ENCODE assay signal across 8 cellular contexts in genomic region chr5:157670662-157671591, GRCh38. TPM values are rescaled to one million over a fixed set of nuclear protein-coding genes. Genes with fewer than 3 reads are reported as not detected.
DNase-seq lines count a peak whose midpoint lies in the region; ATAC-seq and TF ChIP-seq lines count a peak whose summit lies in the region.

Gene C5orf52, plus strand, starts transcription at chr5:157671533. Its CDS starts 82 bp downstream, at chr5:157671615.

- TF ChIP-seq CTCF in GM13976 (IDR thresholded peaks at IDR 0.05; ENCODE audit: borderline replicate concordance, control extremely low read depth, extremely low read depth, insufficient read depth, missing control alignments) (no peak), neural crest cell (conservative IDR thresholded peaks at IDR 0.05) (no peak)

- peak within 1 kb of the TSS; percentile 61 for H3K27ac Mint-ChIP-seq in activated CD8-positive, alpha-beta memory T cell treated with anti-CD3 and anti-CD28 coated beads, Interleukin-2, amount 10 ng/mL, durations not matched to agents 7 days and 5 days
- peak within 1 kb of the TSS; percentile 19 for H3K27ac Mint-ChIP-seq in neural crest cell (ENCODE audit: unreplicated experiment)

- CTCF ChIA-PET in activated CD8-positive, alpha-beta memory T cell treated with anti-CD3 and anti-CD28 coated beads, Interleukin-2, amount 10 ng/mL, durations not matched to agents 7 days and 5 days (lab: Charles Lee): interaction anchor here (0.8 to 4.6 kb wide), 3 partner anchors 9 to 72 kb away, joined by 3 to 56 read pairs (median 3); partner anchors contain the start of gene LSM11

- no peaks in the 10 kb centered on the region for H3K9me3 Mint-ChIP-seq in activated CD8-positive, alpha-beta memory T cell treated with anti-CD3 and anti-CD28 coated beads, Interleukin-2, amount 10 ng/mL, durations not matched to agents 7 days and 5 days (ENCODE audit: low read depth)
- H3K9me3 Mint-ChIP-seq in neural crest cell: peaks cover 7% of the 10 kb centered on the region

- peak; percentile 64 for ATAC-seq in activated CD8-positive, alpha-beta memory T cell treated with anti-CD3 and anti-CD28 coated beads, Interleukin-2, amount 10 ng/mL, durations not matched to agents 7 days and 5 days
- ATAC-seq in HG02981 (IDR thresholded peaks at IDR 0.05; ENCODE audit: unreplicated experiment) (no peak), HG03108 (IDR thresholded peaks at IDR 0.05; ENCODE audit: unreplicated experiment) (no peak)

- H3K27me3 Mint-ChIP-seq in activated CD8-positive, alpha-beta memory T cell treated with anti-CD3 and anti-CD28 coated beads, Interleukin-2, amount 10 ng/mL, durations not matched to agents 7 days and 5 days: peaks cover 32% of the 10 kb centered on the region
- H3K27me3 Mint-ChIP-seq in neural crest cell (ENCODE audit: low read depth): peaks cover 47% of the 10 kb centered on the region

- in situ Hi-C loops in GM13976 (cut with MboI; ENCODE audit: low sequenced_read_pairs, unreplicated experiment): no loop called here

- H3K4me3 ChIP-seq in HUES6 (ENCODE audit: low read depth, low read length): peak within 1 kb of the TSS; percentile 84

- H3K36me3 ChIP-seq in HUES6 (ENCODE audit: control insufficient read depth, insufficient read depth, low read length): no peaks in the 10 kb centered on the region

- H3K9ac ChIP-seq in HUES6 (ENCODE audit: low read length): peak within 1 kb of the TSS; percentile 32

- H3K27me3 ChIP-seq in HUES6 (ENCODE audit: control insufficient read depth, insufficient read depth, low read length): peaks cover 39% of the 10 kb centered on the region

- no peaks in the 10 kb centered on the region for H3K9me3 ChIP-seq in HUES6 (ENCODE audit: control insufficient read depth, insufficient read depth, low read depth, low read length)

- peak within 1 kb of the TSS; percentile 88 for H3K4me3 Mint-ChIP-seq in activated CD8-positive, alpha-beta memory T cell treated with anti-CD3 and anti-CD28 coated beads, Interleukin-2, amount 10 ng/mL, durations not matched to agents 7 days and 5 days
- H3K4me3 Mint-ChIP-seq in neural crest cell: peak within 1 kb of the TSS; percentile 90

- no peak within 1 kb of the TSS for H3K27ac ChIP-seq in HUES6 (ENCODE audit: low read depth, low read length)

- peak; percentile 70 for DNase-seq in GM13976 (ENCODE audit: low spot score)
- peak; percentile 44 for DNase-seq in activated CD8-positive, alpha-beta memory T cell treated with anti-CD3 and anti-CD28 coated beads, Interleukin-2, amount 10 ng/mL, durations not matched to agents 7 days and 5 days
- peak; percentile 22 for DNase-seq in fibroblast of peridontal ligament (ENCODE audit: extremely low read depth)
- DNase-seq in neural crest cell (ENCODE audit: low read depth, low spot score): peak; percentile 20
- no peak for DNase-seq in activated gamma-delta T cell treated with Interleukin-2 at 50 U/mL for 16 hours

- H3K36me3 Mint-ChIP-seq in activated CD8-positive, alpha-beta memory T cell treated with anti-CD3 and anti-CD28 coated beads, Interleukin-2, amount 10 ng/mL, durations not matched to agents 7 days and 5 days: peaks cover 1% of the 10 kb centered on the region
- H3K36me3 Mint-ChIP-seq in neural crest cell (ENCODE audit: low read depth): peaks cover 5% of the 10 kb centered on the region

- peaks cover 22% of the 10 kb centered on the region for H3K4me1 Mint-ChIP-seq in activated CD8-positive, alpha-beta memory T cell treated with anti-CD3 and anti-CD28 coated beads, Interleukin-2, amount 10 ng/mL, durations not matched to agents 7 days and 5 days
- peaks cover 13% of the 10 kb centered on the region for H3K4me1 Mint-ChIP-seq in neural crest cell

- peaks cover 10% of the 10 kb centered on the region; the same call in 1 of the 2 replicates for H3K4me1 ChIP-seq in HUES6 (ENCODE audit: control insufficient read depth, insufficient read depth, low read length)

RNA-seq across cellular contexts. Expression of gene C5orf52, which starts in this region (rescaled TPM):
- total RNA-seq in activated CD8-positive, alpha-beta memory T cell treated with anti-CD3 and anti-CD28 coated beads, Interleukin-2, amount 10 ng/mL, durations not matched to agents 7 days and 5 days: not detected
- total RNA-seq in neural crest cell: not detected in 2 replicates

Comparison
In these comparisons a context has a peak if more than half of its experiments do, and no peak if none do; other contexts are left out.
1. Peak in DNase-seq and ATAC-seq in activated CD8-positive, alpha-beta memory T cell treated with anti-CD3 and anti-CD28 coated beads, Interleukin-2, amount 10 ng/mL, durations not matched to agents 7 days and 5 days; RNA of the gene not detected or under 1 TPM.
2. Peak in DNase-seq in neural crest cell; RNA of the gene not detected or under 1 TPM.